In genomic region chr6:119183457-119183856, GRCh38 we compare ENCODE assay signal across 1 cellular context.
TF ChIP-seq lines count a peak whose summit lies in the region.

No MANE protein-coding gene starts in this region.

TF ChIP-seq in HepG2, 621 proteins besides CTCF, POLR2A, EP300 and RAD21 (continued from another document):
- TF ChIP-seq SNAPC4 (CRISPR knock-in tag; IDR thresholded peaks at IDR 0.05): 0 out of 2 replicates have a peak, but pooled peaks have one; percentile 27
